Comparison of ENCODE assay signal across 1 cellular context in the genomic region with DNA sequence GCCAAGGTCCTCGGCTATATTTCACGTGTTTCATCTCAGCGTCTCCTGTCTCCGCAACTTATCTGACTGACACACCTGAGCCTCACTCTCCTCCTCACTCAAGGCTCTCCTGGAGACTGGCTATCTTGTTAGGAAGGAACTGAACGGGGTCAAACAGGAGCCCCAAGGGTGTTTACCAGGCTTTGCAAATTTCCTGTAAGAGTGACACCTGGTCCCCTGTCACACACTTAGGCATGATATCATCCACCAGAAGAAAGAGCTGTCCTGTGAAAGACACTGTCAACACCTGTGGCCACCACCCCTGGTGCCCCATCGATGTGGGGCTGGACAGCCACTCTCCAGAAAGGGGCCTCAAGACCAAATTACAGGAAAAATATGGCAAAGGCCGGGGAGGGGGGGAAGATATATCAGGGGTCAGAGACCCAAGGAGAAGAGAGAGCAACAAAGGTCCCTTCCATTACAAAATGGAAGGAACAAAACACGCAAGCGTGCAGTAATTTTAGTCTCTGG.
TF ChIP-seq lines count a peak whose summit lies in the region.

No MANE protein-coding gene starts in this region.

TF ChIP-seq in K562, 482 proteins besides CTCF, POLR2A, EP300 and RAD21 (continued from another document):
- TF ChIP-seq BCLAF1 (IDR thresholded peaks at IDR 0.05; ENCODE audit: borderline replicate concordance in 1 of 2, control insufficient read depth in 1 of 2, low read depth in 2 of 2, low read length in 1 of 2) (no peak), ETS2 (tag; IDR thresholded peaks at IDR 0.05; ENCODE audit: borderline replicate concordance, poor library complexity, severe bottlenecking) (no peak), KLF1 (tag; IDR thresholded peaks at IDR 0.05) (no peak), ZNF740 (CRISPR knock-in tag; IDR thresholded peaks at IDR 0.05) (no peak), ZNF740 (tag; IDR thresholded peaks at IDR 0.05) (no peak), WHSC1 (IDR thresholded peaks at IDR 0.05; ENCODE audit: low read length) (no peak), ZNF143 (CRISPR knock-in tag; IDR thresholded peaks at IDR 0.05) (no peak), KHSRP (IDR thresholded peaks at IDR 0.05) (no peak), ZNF263 (CRISPR knock-in tag; IDR thresholded peaks at IDR 0.05; ENCODE audit: borderline replicate concordance) (no peak), NELFE (IDR thresholded peaks at IDR 0.05; ENCODE audit: insufficient read depth, insufficient read length) (no peak), IFI16 (CRISPR knock-in tag; IDR thresholded peaks at IDR 0.05) (no peak), TEAD1 (CRISPR knock-in tag; IDR thresholded peaks at IDR 0.05) (no peak)
- TF ChIP-seq, protein P1, sequence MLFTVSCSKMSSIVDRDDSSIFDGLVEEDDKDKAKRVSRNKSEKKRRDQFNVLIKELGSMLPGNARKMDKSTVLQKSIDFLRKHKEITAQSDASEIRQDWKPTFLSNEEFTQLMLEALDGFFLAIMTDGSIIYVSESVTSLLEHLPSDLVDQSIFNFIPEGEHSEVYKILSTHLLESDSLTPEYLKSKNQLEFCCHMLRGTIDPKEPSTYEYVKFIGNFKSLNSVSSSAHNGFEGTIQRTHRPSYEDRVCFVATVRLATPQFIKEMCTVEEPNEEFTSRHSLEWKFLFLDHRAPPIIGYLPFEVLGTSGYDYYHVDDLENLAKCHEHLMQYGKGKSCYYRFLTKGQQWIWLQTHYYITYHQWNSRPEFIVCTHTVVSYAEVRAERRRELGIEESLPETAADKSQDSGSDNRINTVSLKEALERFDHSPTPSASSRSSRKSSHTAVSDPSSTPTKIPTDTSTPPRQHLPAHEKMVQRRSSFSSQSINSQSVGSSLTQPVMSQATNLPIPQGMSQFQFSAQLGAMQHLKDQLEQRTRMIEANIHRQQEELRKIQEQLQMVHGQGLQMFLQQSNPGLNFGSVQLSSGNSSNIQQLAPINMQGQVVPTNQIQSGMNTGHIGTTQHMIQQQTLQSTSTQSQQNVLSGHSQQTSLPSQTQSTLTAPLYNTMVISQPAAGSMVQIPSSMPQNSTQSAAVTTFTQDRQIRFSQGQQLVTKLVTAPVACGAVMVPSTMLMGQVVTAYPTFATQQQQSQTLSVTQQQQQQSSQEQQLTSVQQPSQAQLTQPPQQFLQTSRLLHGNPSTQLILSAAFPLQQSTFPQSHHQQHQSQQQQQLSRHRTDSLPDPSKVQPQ (CRISPR knock-in tag; IDR thresholded peaks at IDR 0.05; ENCODE audit: borderline replicate concordance): no peak
